ENCODE assay signal across 21 cellular contexts in the genomic region with DNA sequence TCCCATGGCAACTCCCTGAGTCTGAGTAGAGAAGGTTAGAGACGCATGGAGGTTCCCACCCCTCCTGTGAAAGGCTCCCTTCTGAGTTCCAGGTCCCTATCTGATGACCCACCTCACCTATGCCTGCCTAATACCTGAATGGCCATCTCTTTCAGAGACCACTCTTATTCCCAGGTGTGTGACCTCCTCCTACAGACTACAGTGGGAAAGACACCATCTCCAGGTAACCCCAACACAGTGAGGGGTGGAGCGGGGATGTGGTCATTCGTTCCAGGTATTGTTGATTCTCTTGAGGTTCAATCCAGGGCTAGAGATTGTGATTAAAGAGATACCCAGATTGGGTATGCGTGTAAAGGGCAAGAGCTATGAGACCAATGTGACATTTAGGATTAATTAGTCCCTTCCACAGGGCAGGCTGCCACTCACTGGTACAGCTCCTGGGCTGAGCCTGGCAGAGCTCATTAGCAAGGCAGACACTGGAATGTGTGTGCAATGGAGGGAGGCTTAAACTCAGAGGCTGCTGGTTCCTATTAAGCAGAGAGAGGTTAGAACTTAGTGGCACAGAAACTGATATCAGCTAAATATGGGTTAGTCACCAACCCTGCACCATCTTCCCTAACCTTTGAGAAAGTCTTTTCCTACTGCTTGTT. TPM values are rescaled to one million over a fixed set of nuclear protein-coding genes. Genes with fewer than 3 reads are reported as not detected.
DNase-seq lines count a peak whose midpoint lies in the region; ATAC-seq and TF ChIP-seq lines count a peak whose summit lies in the region.
"Had no signal": no experiment of that assay in that cellular context is flagged by ENCODE, and none has a peak within 500 bp of the region (broad histone marks: within the 10 kb centered on the region; RNA-seq: fewer than 3 reads in every experiment).

No MANE protein-coding gene starts in this region.

- peaks cover 12% of the 10 kb centered on the region for H3K36me3 Mint-ChIP-seq in activated T-cell treated with anti-CD3 and anti-CD28 coated beads, Interleukin-2, amount 50 U/mL, for 24 hours (ENCODE audit: low read depth)
- H3K36me3 Mint-ChIP-seq in activated CD8-positive, alpha-beta T cell treated with anti-CD3 and anti-CD28 coated beads for 36 hours (ENCODE audit: low read depth): peaks cover 49% of the 10 kb centered on the region
- no peaks in the 10 kb centered on the region for H3K36me3 Mint-ChIP-seq in endothelial cell (ENCODE audit: low read depth, unreplicated experiment)

- no peak for TF ChIP-seq POLR2A in erythroblast (IDR thresholded peaks at IDR 0.05; ENCODE audit: low read length)

- POLR2A ChIA-PET in activated CD8-positive, alpha-beta T cell treated with anti-CD3 and anti-CD28 coated beads for 36 hours (lab: Charles Lee): interaction anchor here (0.8 to 12.9 kb wide), 7 partner anchors 7 to 48 kb away, joined by 4 to 162 read pairs (median 11); a partner anchor contains a TSS

- ATAC-seq in activated CD8-positive, alpha-beta T cell treated with anti-CD3 and anti-CD28 coated beads for 36 hours: no peak
- no peak for ATAC-seq in left lung
- ATAC-seq: right cardiac atrium, Right ventricle myocardium inferior had no signal

- peak overlapping the region; percentile 74 for H3K27ac Mint-ChIP-seq in activated T-cell treated with anti-CD3 and anti-CD28 coated beads, Interleukin-2, amount 50 U/mL, for 24 hours
- peak overlapping the region; percentile 72 for H3K27ac Mint-ChIP-seq in activated CD8-positive, alpha-beta T cell treated with anti-CD3 and anti-CD28 coated beads for 36 hours
- no peak overlapping the region for H3K27ac Mint-ChIP-seq in endothelial cell (ENCODE audit: unreplicated experiment)

- DNase-seq in activated T-cell treated with anti-CD3 and anti-CD28 coated beads, Interleukin-2, amount 50 U/mL, for 24 hours: no peak
- no peak for DNase-seq in activated T-cell treated with anti-CD3 and anti-CD28 coated beads for 4 hours
- no peak for DNase-seq in activated CD8-positive, alpha-beta T cell treated with anti-CD3 and anti-CD28 coated beads for 36 hours
- DNase-seq in endothelial cell (ENCODE audit: low spot score): no peak
- DNase-seq in retinal pigment epithelial cell (ENCODE audit: low read depth): peak; percentile 95
- DNase-seq in erythroblast (lab: John Stamatoyannopoulos, UW): no peak
- DNase-seq in GM13977 (ENCODE audit: low spot score): no peak
- DNase-seq in left lung: no peak
- DNase-seq: activated naive CD4-positive, alpha-beta T cell; C1 segment of cervical spinal cord; cerebellar nuclear complex; DMS 273 treated with DMSO at 0.1 percent for 48 hours; GDM1; NCI-H1930; NCI-H2227 treated with DMSO at 0.1 percent for 48 hours; NCI-H748 treated with DMSO at 0.1 percent for 48 hours; nucleus accumbens; right cardiac atrium; stimulated activated CD8-positive, alpha-beta memory T cell treated with anti-CD3 and anti-CD28 coated beads, Interleukin-4, amount 100 ng/mL, for 48 hours had no signal

- in situ Hi-C loops in GM13977 (cut with MboI; ENCODE audit: low pct_unique_long_range_greater_than_20kb, low sequenced_read_pairs, unreplicated experiment): no loop called here

- H3K4me3 ChIP-seq in retinal pigment epithelial cell (ENCODE audit: low read length) (no peak overlapping the region), left lung (no peak overlapping the region)

- H3K4me3 Mint-ChIP-seq in activated T-cell treated with anti-CD3 and anti-CD28 coated beads, Interleukin-2, amount 50 U/mL, for 24 hours: peak overlapping the region; percentile 62
- peak overlapping the region; percentile 77 for H3K4me3 Mint-ChIP-seq in activated CD8-positive, alpha-beta T cell treated with anti-CD3 and anti-CD28 coated beads for 36 hours
- H3K4me3 Mint-ChIP-seq in endothelial cell (ENCODE audit: unreplicated experiment): peak overlapping the region; percentile 27

- H3K4me1 Mint-ChIP-seq in activated T-cell treated with anti-CD3 and anti-CD28 coated beads, Interleukin-2, amount 50 U/mL, for 24 hours (ENCODE audit: low read depth): peaks cover 78% of the 10 kb centered on the region
- H3K4me1 Mint-ChIP-seq in activated CD8-positive, alpha-beta T cell treated with anti-CD3 and anti-CD28 coated beads for 36 hours (ENCODE audit: low read depth): peaks cover 80% of the 10 kb centered on the region
- H3K4me1 Mint-ChIP-seq in endothelial cell (ENCODE audit: unreplicated experiment): peaks cover 3% of the 10 kb centered on the region

- H3K36me3 ChIP-seq in left lung: no peaks in the 10 kb centered on the region

- H3K9me3 Mint-ChIP-seq in activated T-cell treated with anti-CD3 and anti-CD28 coated beads, Interleukin-2, amount 50 U/mL, for 24 hours: no peaks in the 10 kb centered on the region
- H3K9me3 Mint-ChIP-seq in activated CD8-positive, alpha-beta T cell treated with anti-CD3 and anti-CD28 coated beads for 36 hours: peaks cover 3% of the 10 kb centered on the region
- no peaks in the 10 kb centered on the region for H3K9me3 Mint-ChIP-seq in endothelial cell (ENCODE audit: unreplicated experiment)

- CTCF ChIA-PET in activated CD8-positive, alpha-beta T cell treated with anti-CD3 and anti-CD28 coated beads for 36 hours (lab: Charles Lee): interaction anchor here (1.0 to 2.3 kb wide), 3 partner anchors 29 to 68 kb away, joined by 3 to 5 read pairs (median 4); no protein-coding TSS in a partner anchor

- no peaks in the 10 kb centered on the region for H3K27me3 ChIP-seq in left lung

- intact Hi-C loops in activated CD8-positive, alpha-beta T cell treated with anti-CD3 and anti-CD28 coated beads for 36 hours (cut with micrococcal nuclease): no loop called here
- intact Hi-C loops in left lung (cut with DNase I): no loop called here

- H3K27ac ChIP-seq in left lung: no peak overlapping the region
- H3K27ac ChIP-seq: KMS-11 had no signal

- no peaks in the 10 kb centered on the region for H3K27me3 Mint-ChIP-seq in activated T-cell treated with anti-CD3 and anti-CD28 coated beads, Interleukin-2, amount 50 U/mL, for 24 hours
- H3K27me3 Mint-ChIP-seq in activated CD8-positive, alpha-beta T cell treated with anti-CD3 and anti-CD28 coated beads for 36 hours: no peaks in the 10 kb centered on the region
- H3K27me3 Mint-ChIP-seq in endothelial cell (ENCODE audit: unreplicated experiment): peaks cover 2% of the 10 kb centered on the region

- peaks cover 10 to 66% of the 10 kb centered on the region in 2 donors for H3K4me1 ChIP-seq in left lung

- no peaks in the 10 kb centered on the region for H3K9me3 ChIP-seq in left lung

- TF ChIP-seq CTCF in activated CD8-positive, alpha-beta T cell treated with anti-CD3 and anti-CD28 coated beads for 36 hours (IDR thresholded peaks at IDR 0.05): no peak
- no peak for TF ChIP-seq CTCF in endothelial cell (IDR thresholded peaks at IDR 0.05; ENCODE audit: unreplicated experiment)
- TF ChIP-seq CTCF in retinal pigment epithelial cell (conservative IDR thresholded peaks at IDR 0.05; ENCODE audit: low read depth, low read length): no peak
- TF ChIP-seq CTCF in GM13977 (IDR thresholded peaks at IDR 0.05; ENCODE audit: extremely low read depth, insufficient read depth, missing control alignments): no peak
- TF ChIP-seq CTCF in left lung (IDR thresholded peaks at IDR 0.05): no peak

RNA-seq across cellular contexts. Expression of a gene that starts 46.5 kb away (rescaled TPM):
- total RNA-seq in activated CD8-positive, alpha-beta T cell treated with anti-CD3 and anti-CD28 coated beads for 36 hours: 100 to 1,000 TPM; 375 to 386 TPM
- total RNA-seq in endothelial cell (ENCODE audit: unreplicated experiment) (4.8 TPM), left lung (10 to 100 TPM; 36.1 to 77.0 TPM)

RNA-seq across cellular contexts. Expression of a gene that starts 48.4 kb away (rescaled TPM):
- total RNA-seq in activated CD8-positive, alpha-beta T cell treated with anti-CD3 and anti-CD28 coated beads for 36 hours: 100 to 1,000 TPM; 135 TPM
- total RNA-seq in endothelial cell (ENCODE audit: unreplicated experiment): 136 TPM
- total RNA-seq in left lung: 100 to 1,000 TPM; 148 to 206 TPM

Comparison
In these comparisons a context has a peak if more than half of its experiments do, and no peak if none do; other contexts are left out.
1. H3K4me3 Mint-ChIP-seq: peak in every context shown above with its lines; median percentile 77 in activated CD8-positive, alpha-beta T cell treated with anti-CD3 and anti-CD28 coated beads for 36 hours; 62 in activated T-cell treated with anti-CD3 and anti-CD28 coated beads, Interleukin-2, amount 50 U/mL, for 24 hours; 27 in endothelial cell.
2. RNA of a gene that starts 46.5 kb away (total RNA-seq): 375 to 386 TPM in activated CD8-positive, alpha-beta T cell treated with anti-CD3 and anti-CD28 coated beads for 36 hours; 36.1 to 77.0 TPM in left lung and 4.8 TPM in endothelial cell (single experiment); every median in the first group is over 4 times any median in the second.